9 cellular contexts compared by ENCODE assay signal in the genomic region with DNA sequence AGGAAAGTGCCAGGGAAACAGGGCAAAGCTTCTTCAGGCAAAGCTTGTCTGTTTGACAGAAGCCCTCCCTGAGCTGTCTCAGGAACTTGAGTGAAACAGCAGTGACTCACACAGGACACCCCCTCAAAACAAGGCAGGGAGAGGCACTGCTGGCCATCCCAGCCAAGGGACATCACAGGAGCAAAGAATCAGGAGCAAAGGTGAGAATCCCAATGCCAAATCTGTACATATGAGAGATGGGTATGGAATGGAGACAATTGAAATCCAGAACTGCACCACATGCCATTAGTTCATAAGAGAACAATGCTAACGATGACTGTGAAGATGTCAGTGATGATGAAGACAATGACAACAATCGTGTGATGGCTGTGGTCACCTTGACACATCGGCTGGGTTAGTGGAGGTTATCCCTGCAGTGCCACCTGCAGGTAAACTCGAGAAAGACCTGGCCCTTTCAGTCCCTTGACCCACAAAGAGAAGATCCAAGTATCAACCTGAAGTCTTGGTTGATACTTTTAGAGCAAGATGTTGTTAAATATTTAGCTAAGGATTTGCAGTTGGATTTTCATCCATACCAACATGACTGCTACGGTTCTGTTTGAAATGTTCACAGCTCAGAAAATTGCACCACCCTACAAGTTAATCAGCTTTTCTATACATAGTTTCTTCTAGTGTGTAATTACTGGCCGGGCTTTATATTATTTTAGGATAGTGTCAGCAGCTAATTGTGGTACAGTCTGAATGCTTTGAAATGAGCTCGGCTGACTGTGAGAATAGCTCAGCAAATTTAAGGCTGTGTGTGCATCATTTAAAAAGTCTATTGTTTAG. TPM values are rescaled to one million over a fixed set of nuclear protein-coding genes. Genes with fewer than 3 reads are reported as not detected.
DNase-seq lines count a peak whose midpoint lies in the region; ATAC-seq and TF ChIP-seq lines count a peak whose summit lies in the region.
"Had no signal": no experiment of that assay in that cellular context is flagged by ENCODE, and none has a peak within 500 bp of the region (broad histone marks: within the 10 kb centered on the region; RNA-seq: fewer than 3 reads in every experiment).

No MANE protein-coding gene starts in this region.

- H3K4me3 ChIP-seq in BE2C (ENCODE audit: low read depth, low read length) = no peak overlapping the region
- no peak overlapping the region for H3K4me3 ChIP-seq in MM.1S (ENCODE audit: low read length)
- H3K4me3 ChIP-seq in epithelial cell of esophagus (ENCODE audit: low read length) = no peak overlapping the region
- H3K4me3 ChIP-seq in tibial artery = no peak overlapping the region
- H3K4me3 ChIP-seq: thoracic aorta had no signal

- H4K20me1 ChIP-seq in MM.1S (ENCODE audit: insufficient read depth, low read length) = no peaks in the 10 kb centered on the region

- no peaks in the 10 kb centered on the region for H3K36me3 ChIP-seq in BE2C
- no peaks in the 10 kb centered on the region for H3K36me3 ChIP-seq in MM.1S (replicated peaks; ENCODE audit: insufficient read depth, low read length)
- no peaks in the 10 kb centered on the region for H3K36me3 ChIP-seq in tibial artery
- H3K36me3 ChIP-seq: thoracic aorta had no signal

- no peaks in the 10 kb centered on the region for H3F3A ChIP-seq in MM.1S (ENCODE audit: insufficient read depth, low read length)

- no peaks in the 10 kb centered on the region for H3K4me1 ChIP-seq in BE2C
- no peaks in the 10 kb centered on the region for H3K4me1 ChIP-seq in MM.1S (ENCODE audit: low read length)
- no peaks in the 10 kb centered on the region for H3K4me1 ChIP-seq in tibial artery

- ATAC-seq in GM18867 (IDR thresholded peaks at IDR 0.05; ENCODE audit: unreplicated experiment) (peak; percentile 87), left cardiac atrium (no peak)

- no peaks in the 10 kb centered on the region for H3K79me2 ChIP-seq in MM.1S (ENCODE audit: low read length)

- intact Hi-C loops in tibial artery (cut with DNase I; ENCODE audit: low total_unique reads) = no loop called here
- intact Hi-C loops in left cardiac atrium (cut with DNase I) = loop anchor here (10.0 kb wide), 1 partner anchor 57 kb away; no protein-coding TSS in a partner anchor

- H3K4me2 ChIP-seq in MM.1S (ENCODE audit: low read depth, low read length) = no peak overlapping the region

- no peak overlapping the region for H2AFZ ChIP-seq in MM.1S (ENCODE audit: low read length)

- H3K9me2 ChIP-seq in MM.1S (replicated peaks; ENCODE audit: insufficient read depth, low read length) = no peaks in the 10 kb centered on the region

- peaks cover 3% of the 10 kb centered on the region for H3K27me3 ChIP-seq in BE2C
- H3K27me3 ChIP-seq in MM.1S (replicated peaks; ENCODE audit: insufficient read depth, low read length) = no peaks in the 10 kb centered on the region
- H3K27me3 ChIP-seq in tibial artery = no peaks in the 10 kb centered on the region

- DNase-seq in BE2C = peak; percentile 25
- DNase-seq in MM.1S = peak; percentile 34
- peak; percentile 56 for DNase-seq in epithelial cell of esophagus (ENCODE audit: low read depth)
- DNase-seq in LoVo (ENCODE audit: low spot score) = no peak
- no peak for DNase-seq in tibial artery
- DNase-seq in CD1c-positive myeloid dendritic cell (ENCODE audit: extremely low spot score) = no peak
- no peak for DNase-seq in left cardiac atrium

- TF ChIP-seq CTCF in BE2C (IDR thresholded peaks at IDR 0.05; ENCODE audit: low read depth, low read length) (peak; percentile 65), MM.1S (IDR thresholded peaks at IDR 0.05; ENCODE audit: low read length) (peak; percentile 58), epithelial cell of esophagus (IDR thresholded peaks at IDR 0.05; ENCODE audit: insufficient read depth, low read depth, low read length, missing control alignments) (peak; percentile 42), tibial artery (IDR thresholded peaks at IDR 0.05) (peak in 1 of 2 experiments; percentile 6)

- no peak overlapping the region for H3K9ac ChIP-seq in MM.1S (ENCODE audit: low read length)

- H3K9me3 ChIP-seq in BE2C (no peaks in the 10 kb centered on the region), MM.1S (replicated peaks; ENCODE audit: insufficient read depth, low read length) (no peaks in the 10 kb centered on the region), tibial artery (no peaks in the 10 kb centered on the region)
- H3K9me3 ChIP-seq: thoracic aorta had no signal

- H3K27ac ChIP-seq in MM.1S (ENCODE audit: low read length) (no peak overlapping the region), tibial artery (no peak overlapping the region)
- H3K27ac ChIP-seq: thoracic aorta had no signal

RNA-seq across cellular contexts. Expression of gene IPO5, which starts 42.0 kb away (rescaled TPM):
- 54.4 TPM for polyA plus RNA-seq in BE2C (2012; ENCODE audit: insufficient read depth, insufficient read length, low read depth)
- 100 to 1,000 TPM in 1 of 2 donors, 10 to 100 TPM in 1; 77.8 to 101 TPM for total RNA-seq in left cardiac atrium

Comparison
In these comparisons a context has a peak if more than half of its experiments do, and no peak if none do; other contexts are left out.
1. DNase-seq: peak in BE2C (single experiment), MM.1S (single experiment) and epithelial cell of esophagus (single experiment); none in LoVo (single experiment), tibial artery (0 of 2), CD1c-positive myeloid dendritic cell (single experiment) and left cardiac atrium (single experiment).